In genomic region chr2:236530512-236530911, GRCh38 we compare ENCODE assay signal across 27 cellular contexts.
"Had no signal": no experiment of that assay in that cellular context is flagged by ENCODE, and none has a peak within 500 bp of the region (broad histone marks: within the 10 kb centered on the region; RNA-seq: fewer than 3 reads in every experiment).

No MANE protein-coding gene starts in this region.

- H3K4me1 ChIP-seq: suprapubic skin, testis, thyroid gland, tibial artery, tibial nerve, transverse colon, upper lobe of left lung, upper lobe of right lung, uterus, vagina had no signal

- H3K4me3 ChIP-seq: stomach, suprapubic skin, testis, thoracic aorta, thyroid gland, tibial artery, tibial nerve, transverse colon, upper lobe of left lung, upper lobe of right lung, uterus, vagina had no signal

- ATAC-seq: stimulated activated effector memory CD8-positive, alpha-beta T cell treated with anti-CD3 and anti-CD28 coated beads, Interleukin-12 subunit alpha, Interleukin-12 subunit beta, amount 100 ng/mL, for 72 hours; stimulated activated memory B cell treated with anti-CD40 and anti-IgM and Interleukin-4, amounts not matched to agents 10 μg/mL and 1 μg/mL and 100 μg/mL, for 72 hours; stimulated activated naive CD8-positive, alpha-beta T cell treated with anti-CD3 and anti-CD28 coated beads, Interleukin-15, amount 100 ng/mL, for 72 hours; stimulated activated naive CD8-positive, alpha-beta T cell treated with anti-CD3 and anti-CD28 coated beads, Interleukin-15, Interleukin-2, amounts not matched to agents 100 U/mL and 50 U/mL, for 24 hours; upper lobe of right lung had no signal

- DNase-seq: stimulated activated CD4-positive, alpha-beta T cell treated with anti-CD3 and anti-CD28 coated beads, Interleukin-2, amount 100 ng/mL, for 48 hours; stimulated activated CD4-positive, alpha-beta T cell treated with anti-CD3 and anti-CD28 coated beads, Interleukin-4, amount 100 ng/mL, for 1 hour; stimulated activated CD4-positive, alpha-beta T cell treated with anti-CD3 and anti-CD28 coated beads, Interleukin-4, amount 100 ng/mL, for 24 hours; stimulated activated CD4-positive, alpha-beta T cell treated with anti-CD3 and anti-CD28 coated beads, Interleukin-4, amount 100 ng/mL, for 4 hours; stimulated activated CD8-positive, alpha-beta memory T cell treated with anti-CD3 and anti-CD28 coated beads, Interleukin-4, amount 100 ng/mL, for 48 hours; stimulated activated naive B cell treated with anti-CD40 and anti-IgM and Interleukin-4, amounts not matched to agents 10 μg/mL and 1 μg/mL and 100 μg/mL, for 72 hours; stimulated activated naive CD4-positive, alpha-beta T cell; stimulated activated naive CD4-positive, alpha-beta T cell treated with Interleukin-2 at 50 U/mL for 16 hours; stimulated activated naive CD8-positive, alpha-beta T cell treated with anti-CD3 and anti-CD28 coated beads, Interleukin-15, amount 100 ng/mL, for 72 hours; stimulated activated naive CD8-positive, alpha-beta T cell treated with anti-CD3 and anti-CD28 coated beads, Interleukin-15, Interleukin-2, amounts not matched to agents 100 U/mL and 50 U/mL, for 24 hours; stomach; substantia nigra; testis; thyroid gland; tibial artery; transverse colon; trophoblast cell; upper lobe of left lung; upper lobe of right lung; uterus had no signal

- H3K27ac ChIP-seq: stomach, suprapubic skin, thoracic aorta, thyroid gland, tibial artery, tibial nerve, transverse colon, upper lobe of left lung, upper lobe of right lung, uterus, vagina had no signal

- H3K9me3 ChIP-seq: stomach, suprapubic skin, testis, thoracic aorta, thyroid gland, tibial artery, tibial nerve, transverse colon, upper lobe of left lung, upper lobe of right lung, uterus, vagina had no signal

- H3K36me3 ChIP-seq: stomach, suprapubic skin, thoracic aorta, thyroid gland, tibial artery, tibial nerve, transverse colon, upper lobe of left lung, upper lobe of right lung, uterus, vagina had no signal

- FAIRE-seq: urothelium cell line had no signal

- H3K27me3 ChIP-seq: stomach, suprapubic skin, testis, thyroid gland, tibial artery, tibial nerve, transverse colon, upper lobe of left lung, upper lobe of right lung, uterus, vagina had no signal
